Comparison of ENCODE assay signal across 1 cellular context in the genomic region with DNA sequence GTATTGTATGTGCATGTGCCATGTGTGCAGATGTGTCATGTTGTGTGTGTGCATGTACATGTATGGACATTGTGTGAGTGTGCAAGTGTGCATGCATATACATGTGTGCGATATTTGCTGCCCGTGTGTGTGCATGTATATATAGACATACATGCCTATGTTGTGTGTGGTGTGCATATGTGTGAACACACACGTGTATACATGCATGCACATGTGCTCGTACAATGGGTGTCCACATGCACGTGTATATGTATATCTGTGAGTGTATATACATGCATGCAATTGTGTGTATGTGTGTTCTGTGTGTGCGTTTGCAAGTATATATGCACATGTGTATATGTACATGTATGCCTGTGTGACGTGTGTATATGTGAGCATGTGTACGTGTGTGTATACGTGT.
A peak's percentile ranks its signal among the peaks of the same experiment; 100 is the strongest.
TF ChIP-seq lines count a peak whose summit lies in the region.

No MANE protein-coding gene starts in this region.

TF ChIP-seq in HEK293, 187 proteins besides CTCF, POLR2A, EP300 and RAD21 (continued from another document):
- TF ChIP-seq, protein P1, sequence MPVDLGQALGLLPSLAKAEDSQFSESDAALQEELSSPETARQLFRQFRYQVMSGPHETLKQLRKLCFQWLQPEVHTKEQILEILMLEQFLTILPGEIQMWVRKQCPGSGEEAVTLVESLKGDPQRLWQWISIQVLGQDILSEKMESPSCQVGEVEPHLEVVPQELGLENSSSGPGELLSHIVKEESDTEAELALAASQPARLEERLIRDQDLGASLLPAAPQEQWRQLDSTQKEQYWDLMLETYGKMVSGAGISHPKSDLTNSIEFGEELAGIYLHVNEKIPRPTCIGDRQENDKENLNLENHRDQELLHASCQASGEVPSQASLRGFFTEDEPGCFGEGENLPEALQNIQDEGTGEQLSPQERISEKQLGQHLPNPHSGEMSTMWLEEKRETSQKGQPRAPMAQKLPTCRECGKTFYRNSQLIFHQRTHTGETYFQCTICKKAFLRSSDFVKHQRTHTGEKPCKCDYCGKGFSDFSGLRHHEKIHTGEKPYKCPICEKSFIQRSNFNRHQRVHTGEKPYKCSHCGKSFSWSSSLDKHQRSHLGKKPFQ (tag by site-specific recombination; IDR thresholded peaks at IDR 0.05), result 0 out of 2 replicates have a peak, but pooled peaks have one; percentile 36
- TF ChIP-seq, protein P2, sequence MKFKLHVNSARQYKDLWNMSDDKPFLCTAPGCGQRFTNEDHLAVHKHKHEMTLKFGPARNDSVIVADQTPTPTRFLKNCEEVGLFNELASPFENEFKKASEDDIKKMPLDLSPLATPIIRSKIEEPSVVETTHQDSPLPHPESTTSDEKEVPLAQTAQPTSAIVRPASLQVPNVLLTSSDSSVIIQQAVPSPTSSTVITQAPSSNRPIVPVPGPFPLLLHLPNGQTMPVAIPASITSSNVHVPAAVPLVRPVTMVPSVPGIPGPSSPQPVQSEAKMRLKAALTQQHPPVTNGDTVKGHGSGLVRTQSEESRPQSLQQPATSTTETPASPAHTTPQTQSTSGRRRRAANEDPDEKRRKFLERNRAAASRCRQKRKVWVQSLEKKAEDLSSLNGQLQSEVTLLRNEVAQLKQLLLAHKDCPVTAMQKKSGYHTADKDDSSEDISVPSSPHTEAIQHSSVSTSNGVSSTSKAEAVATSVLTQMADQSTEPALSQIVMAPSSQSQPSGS (tag by site-specific recombination; IDR thresholded peaks at IDR 0.05; ENCODE audit: low read depth), result no peak
- no peak for TF ChIP-seq ZNF354C (tag by site-specific recombination; IDR thresholded peaks at IDR 0.05; ENCODE audit: borderline replicate concordance, low read depth)
- TF ChIP-seq ZNF140 (tag by site-specific recombination; IDR thresholded peaks at IDR 0.05), result no peak
- no peak for TF ChIP-seq ZNF544 (tag by site-specific recombination; IDR thresholded peaks at IDR 0.05)
